Comparison of ENCODE assay signal across 12 cellular contexts in genomic region chr17:45265823-45266222, GRCh38. TPM values are rescaled to one million over a fixed set of nuclear protein-coding genes. Genes with fewer than 3 reads are reported as not detected.
DNase-seq lines count a peak whose midpoint lies in the region; ATAC-seq, FAIRE-seq and TF ChIP-seq lines count a peak whose summit lies in the region.
"Had no signal": no experiment of that assay in that cellular context is flagged by ENCODE, and none has a peak within 500 bp of the region (broad histone marks: within the 10 kb centered on the region; RNA-seq: fewer than 3 reads in every experiment).

No MANE protein-coding gene starts in this region.

- H3K4me3 ChIP-seq in Peyer's patch, result no peak overlapping the region
- no peak overlapping the region for H3K4me3 ChIP-seq in endothelial cell of umbilical vein (replicated peaks in 1 of 3; ENCODE audit: insufficient read depth in 1 of 3, low read depth in 1 of 3, low read length in 3 of 3)
- H3K4me3 ChIP-seq in gastrocnemius medialis, result no peak overlapping the region
- H3K4me3 ChIP-seq: lung, skin epidermis had no signal

- TF ChIP-seq POLR2A in Peyer's patch (IDR thresholded peaks at IDR 0.05), result no peak
- TF ChIP-seq POLR2A in endothelial cell of umbilical vein (IDR thresholded peaks at IDR 0.05; ENCODE audit: low read depth, low read length), result no peak
- no peak for TF ChIP-seq POLR2A in gastrocnemius medialis (IDR thresholded peaks at IDR 0.05)

- in situ Hi-C loops in gastrocnemius medialis (cut with MboI; ENCODE audit: low sequenced_read_pairs in 4 of 4), result no loop called here

- H3K4me2 ChIP-seq in endothelial cell of umbilical vein (ENCODE audit: insufficient read depth, low read length), result no peak overlapping the region

- peak; percentile 54 to 75 for ATAC-seq in gastrocnemius medialis
- no peak for ATAC-seq in GM19455 (IDR thresholded peaks at IDR 0.05; ENCODE audit: unreplicated experiment)
- ATAC-seq in GM19328 (IDR thresholded peaks at IDR 0.05; ENCODE audit: unreplicated experiment), result no peak
- ATAC-seq: activated CD4-positive, CD25-positive, alpha-beta regulatory T cell treated with anti-CD3 and anti-CD28 coated beads, Interleukin-2, amount 50 U/mL, for 24 hours had no signal

- H3K79me2 ChIP-seq in endothelial cell of umbilical vein (ENCODE audit: control insufficient read depth, insufficient read depth, low read length), result no peaks in the 10 kb centered on the region

- H3K9me3 ChIP-seq in Peyer's patch (no peaks in the 10 kb centered on the region), endothelial cell of umbilical vein (replicated peaks; ENCODE audit: control insufficient read depth, insufficient read depth, low read length) (no peaks in the 10 kb centered on the region), gastrocnemius medialis (no peaks in the 10 kb centered on the region)

- DNase-seq in ELR (ENCODE audit: low read depth) (peak; percentile 88), Peyer's patch (peak in 2 of 3 donors; percentile 78 to 87), endothelial cell of umbilical vein (ENCODE audit: low read depth, low spot score) (no peak), gastrocnemius medialis (peak; percentile 72 to 79), posterior cingulate gyrus (no peak)
- DNase-seq: NCI-H2171 treated with DMSO at 0.1 percent for 48 hours had no signal

- H3K4me1 ChIP-seq in Peyer's patch (peaks cover 7 to 44% (median 12%) of the 10 kb centered on the region in 4 donors), endothelial cell of umbilical vein (ENCODE audit: control insufficient read depth, extremely low read depth, insufficient read depth, low read length) (no peaks in the 10 kb centered on the region), gastrocnemius medialis (peaks cover 42 to 53% of the 10 kb centered on the region in 2 donors)

- POLR2A ChIA-PET in endothelial cell of umbilical vein (lab: Charles Lee), result no interaction called here

- H3K27me3 ChIP-seq in Peyer's patch, result no peaks in the 10 kb centered on the region
- no peaks in the 10 kb centered on the region for H3K27me3 ChIP-seq in endothelial cell of umbilical vein (ENCODE audit: control insufficient read depth in 2 of 2, insufficient read depth in 2 of 2, low read length in 2 of 2)
- H3K27me3 ChIP-seq in gastrocnemius medialis, result no peaks in the 10 kb centered on the region

- no peak overlapping the region for H2AFZ ChIP-seq in endothelial cell of umbilical vein (ENCODE audit: low read depth, low read length)

- dilution Hi-C loops in endothelial cell of umbilical vein (cut with MboI; ENCODE audit: extremely low pct_ligation_motif_present, low sequenced_read_pairs), result no loop called here

- peak; percentile 62 for FAIRE-seq in endothelial cell of umbilical vein (lab: Jason Lieb, UNC)

- no peak for TF ChIP-seq CTCF in Peyer's patch (IDR thresholded peaks at IDR 0.05)
- no peak for TF ChIP-seq CTCF in endothelial cell of umbilical vein (IDR thresholded peaks at IDR 0.05; ENCODE audit: extremely low read depth in 1 of 2, insufficient read depth in 1 of 2, low read depth in 1 of 2, low read length in 2 of 2)
- TF ChIP-seq CTCF in gastrocnemius medialis (IDR thresholded peaks at IDR 0.05 in 4 of 5, conservative IDR thresholded peaks at IDR 0.05 in 1 of 5), result no peak

- H3K27ac ChIP-seq in Peyer's patch (peak overlapping the region in 2 of 4 donors; percentile 73 to 83), endothelial cell of umbilical vein (ENCODE audit: insufficient read depth, low read depth, low read length) (no peak overlapping the region), gastrocnemius medialis (peak overlapping the region; percentile 73 to 82 (median 76))
- H3K27ac ChIP-seq: skin epidermis had no signal

- CTCF ChIA-PET in endothelial cell of umbilical vein (lab: Charles Lee), result interaction anchor here (0.8 to 3.6 kb wide), 6 partner anchors 9 to 131 kb away, joined by 4 to 15 read pairs (median 4); partner anchors contain the start of gene ACBD4

- H3K36me3 ChIP-seq in Peyer's patch (peaks cover 0 to 73% (median 0%) of the 10 kb centered on the region in 3 donors), endothelial cell of umbilical vein (ENCODE audit: control insufficient read depth in 2 of 2, extremely low read depth in 1 of 2, insufficient read depth in 2 of 2, low read length in 2 of 2) (peaks cover 9 to 56% of the 10 kb centered on the region in 2 experiments), gastrocnemius medialis (peaks cover 0 to 55% of the 10 kb centered on the region in 2 donors)

- no TSS peak for BruUV-seq in endothelial cell of umbilical vein (replicated peaks; lab: Mats Ljungman, UMichigan)

- intact Hi-C loops in endothelial cell of umbilical vein (cut with micrococcal nuclease) (no loop called here), gastrocnemius medialis (cut with DNase I; ENCODE audit: low total_unique reads) (no loop called here), posterior cingulate gyrus (cut with DNase I) (no loop called here)

- no peak overlapping the region for H3K9ac ChIP-seq in endothelial cell of umbilical vein (replicated peaks; ENCODE audit: extremely low read depth, insufficient read depth, low read length)

- no peaks in the 10 kb centered on the region for H4K20me1 ChIP-seq in endothelial cell of umbilical vein (replicated peaks; ENCODE audit: control insufficient read depth, extremely low read depth, insufficient read depth, low read length)

- H3K9me1 ChIP-seq in endothelial cell of umbilical vein (replicated peaks; ENCODE audit: control insufficient read depth, extremely low read depth, insufficient read depth, low read length), result no peaks in the 10 kb centered on the region

TF ChIP-seq in endothelial cell of umbilical vein, 7 proteins besides CTCF, POLR2A, EP300 and RAD21:
- TF ChIP-seq JUN (IDR thresholded peaks at IDR 0.05; ENCODE audit: borderline replicate concordance, insufficient read depth, insufficient read length, low read depth) (peak; percentile 6), POLR2AphosphoS5 (IDR thresholded peaks at IDR 0.05; ENCODE audit: insufficient read depth, low read depth, low read length) (no peak), FOS (IDR thresholded peaks at IDR 0.05; ENCODE audit: borderline replicate concordance, insufficient read depth, low read length) (peak; percentile 42)

RNA-seq across cellular contexts. Expression of gene SPATA32, which starts 3.9 kb away (rescaled TPM):
- not detected for total RNA-seq in Peyer's patch
- total RNA-seq in endothelial cell of umbilical vein, result not detected in 2 replicates
- not detected in 2 replicates for polyA plus RNA-seq in endothelial cell of umbilical vein
- not detected in 2 replicates for polyA plus RNA-seq in endothelial cell of umbilical vein (2011; cell fraction: cytosol; rRNA removed)
- not detected in 2 replicates for polyA plus RNA-seq in endothelial cell of umbilical vein (2011; cell fraction: nucleus; rRNA removed)
- not detected in 2 replicates for polyA plus RNA-seq in endothelial cell of umbilical vein (2012)
- not detected in 2 replicates for polyA minus RNA-seq in endothelial cell of umbilical vein
- polyA minus RNA-seq in endothelial cell of umbilical vein (2011; cell fraction: cytosol; rRNA and poly(A)+ RNA removed), result not detected
- not detected in 2 replicates for polyA minus RNA-seq in endothelial cell of umbilical vein (2011; cell fraction: nucleus; rRNA and poly(A)+ RNA removed)
- not detected for total RNA-seq in gastrocnemius medialis
- polyA plus RNA-seq: esophagus had no signal

RNA-seq across cellular contexts. Expression of gene FMNL1, which starts 44.1 kb away (rescaled TPM):
- total RNA-seq in Peyer's patch, result 10 to 100 TPM in 3 of 4 donors, 1 to 10 TPM in 1; 9.3 to 45.4 (median 15.8) TPM
- total RNA-seq in endothelial cell of umbilical vein, result 1.6 and 1.7 TPM in 2 replicates
- polyA plus RNA-seq in endothelial cell of umbilical vein, result 0.30 and 0.95 TPM in 2 replicates
- polyA plus RNA-seq in endothelial cell of umbilical vein (2011; cell fraction: cytosol; rRNA removed), result 0.53 and 0.79 TPM in 2 replicates
- 3.0 TPM in 2 replicates for polyA plus RNA-seq in endothelial cell of umbilical vein (2011; cell fraction: nucleus; rRNA removed)
- polyA plus RNA-seq in endothelial cell of umbilical vein (2012), result 1.4 and 4.0 TPM in 2 replicates
- 1.1 TPM in 2 replicates for polyA minus RNA-seq in endothelial cell of umbilical vein
- polyA minus RNA-seq in endothelial cell of umbilical vein (2011; cell fraction: cytosol; rRNA and poly(A)+ RNA removed), result 11.8 TPM
- polyA minus RNA-seq in endothelial cell of umbilical vein (2011; cell fraction: nucleus; rRNA and poly(A)+ RNA removed), result 1.0 and 1.3 TPM in 2 replicates
- 1 to 10 TPM in 3 of 4 donors, under 1 TPM in 1; 0.22 to 5.2 (median 3.0) TPM for total RNA-seq in gastrocnemius medialis

RNA-seq across cellular contexts. Expression of gene MAP3K14, which starts 51.0 kb away (rescaled TPM):
- 10 to 100 TPM; 16.5 to 30.4 (median 24.7) TPM for total RNA-seq in Peyer's patch
- total RNA-seq in endothelial cell of umbilical vein, result 7.9 and 9.8 TPM in 2 replicates
- polyA plus RNA-seq in endothelial cell of umbilical vein, result 5.4 and 6.4 TPM in 2 replicates
- polyA plus RNA-seq in endothelial cell of umbilical vein (2011; cell fraction: cytosol; rRNA removed), result 4.0 and 5.3 TPM in 2 replicates
- 11.9 and 13.4 TPM in 2 replicates for polyA plus RNA-seq in endothelial cell of umbilical vein (2011; cell fraction: nucleus; rRNA removed)
- polyA plus RNA-seq in endothelial cell of umbilical vein (2012), result 3.6 and 5.8 TPM in 2 replicates
- 4.2 and 4.4 TPM in 2 replicates for polyA minus RNA-seq in endothelial cell of umbilical vein
- 5.4 TPM for polyA minus RNA-seq in endothelial cell of umbilical vein (2011; cell fraction: cytosol; rRNA and poly(A)+ RNA removed)
- 5.3 and 7.3 TPM in 2 replicates for polyA minus RNA-seq in endothelial cell of umbilical vein (2011; cell fraction: nucleus; rRNA and poly(A)+ RNA removed)
- total RNA-seq in gastrocnemius medialis, result 10 to 100 TPM; 18.0 to 62.8 (median 34.0) TPM

Comparison
In these comparisons a context has a peak if more than half of its experiments do, and no peak if none do; other contexts are left out.
1. DNase-seq: peak in ELR (single experiment), Peyer's patch (2 of 3) and gastrocnemius medialis (2 of 2); none in endothelial cell of umbilical vein (single experiment) and posterior cingulate gyrus (0 of 10).
2. ATAC-seq: peak in gastrocnemius medialis (2 of 2); none in GM19455 (single experiment) and GM19328 (single experiment).